13 cellular contexts compared by ENCODE assay signal in genomic region chr11:36002196-36002595, GRCh38. TPM values are rescaled to one million over a fixed set of nuclear protein-coding genes. Genes with fewer than 3 reads are reported as not detected.
A peak's percentile ranks its signal among the peaks of the same experiment; 100 is the strongest.
DNase-seq lines count a peak whose midpoint lies in the region; ATAC-seq and TF ChIP-seq lines count a peak whose summit lies in the region.
"Had no signal": no experiment of that assay in that cellular context is flagged by ENCODE, and none has a peak within 500 bp of the region (broad histone marks: within the 10 kb centered on the region; RNA-seq: fewer than 3 reads in every experiment).

No MANE protein-coding gene starts in this region.

- peak overlapping the region; percentile 17; the same call in 1 of the 2 replicates for H3K4me2 ChIP-seq in GM23338

- H3K27ac Mint-ChIP-seq in GM23338 = peak overlapping the region; percentile 71
- H3K27ac Mint-ChIP-seq in activated CD4-positive, alpha-beta T cell treated with anti-CD3 and anti-CD28 coated beads, Interleukin-2, amount 10 ng/mL, durations not matched to agents 7 days and 5 days = no peak overlapping the region
- H3K27ac Mint-ChIP-seq: B cell had no signal

- peak; percentile 48 for DNase-seq in GM23338 (ENCODE audit: low spot score)
- peak in 33 of 58 donors; percentile 2 to 76 (median 25) for DNase-seq in anterior cingulate cortex (lab: John Stamatoyannopoulos, UW)
- DNase-seq in hypothalamus (lab: John Stamatoyannopoulos, UW) = peak in 33 of 51 donors; percentile 6 to 66 (median 37)
- peak in 8 of 10 donors; percentile 21 to 88 (median 54) for DNase-seq in posterior cingulate gyrus
- DNase-seq in 8988T = no peak
- DNase-seq in activated CD4-positive, alpha-beta T cell treated with anti-CD3 and anti-CD28 coated beads, Interleukin-2, amount 10 ng/mL, durations not matched to agents 7 days and 5 days = no peak
- DNase-seq: activated CD4-positive, CD25-positive, alpha-beta regulatory T cell; NCI-H2171; pancreas; stimulated activated CD4-positive, alpha-beta T cell treated with anti-CD3 and anti-CD28 coated beads, Interleukin-1b, Interleukin-23, amount 100 ng/mL, for 48 hours had no signal

- H3F3A ChIP-seq in GM23338 (replicated peaks; ENCODE audit: low read depth) = no peaks in the 10 kb centered on the region

- peaks cover 4% of the 10 kb centered on the region for H3K27me3 Mint-ChIP-seq in GM23338 (ENCODE audit: insufficient read depth, low read depth, poor library complexity)
- peaks cover 10% of the 10 kb centered on the region for H3K27me3 Mint-ChIP-seq in activated CD4-positive, alpha-beta T cell treated with anti-CD3 and anti-CD28 coated beads, Interleukin-2, amount 10 ng/mL, durations not matched to agents 7 days and 5 days

- H3K36me3 ChIP-seq in GM23338 (ENCODE audit: insufficient read depth) = no peaks in the 10 kb centered on the region
- H3K36me3 ChIP-seq: pancreas had no signal

- ATAC-seq in GM23338 (peak; percentile 85), GM21619 (IDR thresholded peaks at IDR 0.05; ENCODE audit: unreplicated experiment) (no peak), GM19395 (IDR thresholded peaks at IDR 0.05; ENCODE audit: unreplicated experiment) (no peak)
- ATAC-seq: pancreas had no signal

- TF ChIP-seq CTCF in GM23338 (conservative IDR thresholded peaks at IDR 0.05; ENCODE audit: low read depth in 2 of 2) = no peak

- peaks cover 72% of the 10 kb centered on the region for H3K79me2 ChIP-seq in GM23338 (replicated peaks; ENCODE audit: insufficient read depth)

- H3K4me3 ChIP-seq in GM23338 = no peak overlapping the region
- H3K4me3 ChIP-seq: pancreas had no signal

- H4K20me1 ChIP-seq in GM23338 (replicated peaks; ENCODE audit: insufficient read depth) = peaks cover 4% of the 10 kb centered on the region

- peaks cover 36% of the 10 kb centered on the region for H3K36me3 Mint-ChIP-seq in GM23338 (ENCODE audit: low read depth)
- H3K36me3 Mint-ChIP-seq in activated CD4-positive, alpha-beta T cell treated with anti-CD3 and anti-CD28 coated beads, Interleukin-2, amount 10 ng/mL, durations not matched to agents 7 days and 5 days (ENCODE audit: low read depth) = no peaks in the 10 kb centered on the region

- peaks cover 29% of the 10 kb centered on the region for H3K4me1 ChIP-seq in GM23338 (ENCODE audit: insufficient read depth)
- H3K4me1 ChIP-seq: pancreas had no signal

- H3K27ac ChIP-seq in GM23338 (ENCODE audit: low read depth) = no peak overlapping the region
- H3K27ac ChIP-seq: pancreas had no signal

- peaks cover 28% of the 10 kb centered on the region for H3K9me3 Mint-ChIP-seq in GM23338
- H3K9me3 Mint-ChIP-seq in activated CD4-positive, alpha-beta T cell treated with anti-CD3 and anti-CD28 coated beads, Interleukin-2, amount 10 ng/mL, durations not matched to agents 7 days and 5 days = peaks cover 3% of the 10 kb centered on the region

- CTCF ChIA-PET in activated CD4-positive, alpha-beta T cell treated with anti-CD3 and anti-CD28 coated beads, Interleukin-2, amount 10 ng/mL, durations not matched to agents 7 days and 5 days (lab: Charles Lee) = interaction anchor here (0.7 kb wide), 1 partner anchor 454 kb away, joined by 3 read pairs; no protein-coding TSS in a partner anchor

- H2AFZ ChIP-seq in GM23338 = no peak overlapping the region

- POLR2A ChIA-PET in activated CD4-positive, alpha-beta T cell treated with anti-CD3 and anti-CD28 coated beads, Interleukin-2, amount 10 ng/mL, durations not matched to agents 7 days and 5 days (lab: Charles Lee) = no interaction called here

- intact Hi-C loops in posterior cingulate gyrus (cut with DNase I) = no loop called here

- H3K4me3 Mint-ChIP-seq in GM23338 = peak overlapping the region; percentile 7; the same call in 1 of the 3 replicates
- no peak overlapping the region for H3K4me3 Mint-ChIP-seq in activated CD4-positive, alpha-beta T cell treated with anti-CD3 and anti-CD28 coated beads, Interleukin-2, amount 10 ng/mL, durations not matched to agents 7 days and 5 days
- H3K4me3 Mint-ChIP-seq: B cell had no signal

- peaks cover 11% of the 10 kb centered on the region for H3K9me2 ChIP-seq in GM23338 (ENCODE audit: insufficient read depth)

- peaks cover 42% of the 10 kb centered on the region for H3K4me1 Mint-ChIP-seq in GM23338
- H3K4me1 Mint-ChIP-seq in activated CD4-positive, alpha-beta T cell treated with anti-CD3 and anti-CD28 coated beads, Interleukin-2, amount 10 ng/mL, durations not matched to agents 7 days and 5 days = no peaks in the 10 kb centered on the region
- H3K4me1 Mint-ChIP-seq: B cell had no signal

- H3K27me3 ChIP-seq in GM23338 (ENCODE audit: insufficient read depth) = no peaks in the 10 kb centered on the region
- H3K27me3 ChIP-seq: pancreas had no signal

TF ChIP-seq in GM23338, 12 proteins besides CTCF, POLR2A, EP300 and RAD21:
- no peak for TF ChIP-seq ETS1 (IDR thresholded peaks at IDR 0.05)
- TF ChIP-seq ZNF462 (CRISPR knock-in tag; IDR thresholded peaks at IDR 0.05) = peak; percentile 45; the same call in 1 of the 2 replicates

RNA-seq across cellular contexts. Expression of gene LDLRAD3, which starts 58.3 kb away (rescaled TPM):
- 13.4 and 19.4 TPM in 2 replicates for total RNA-seq in GM23338 (2014; rRNA removed; shearing (Covaris generic))
- 8.5 TPM in 2 replicates for polyA plus RNA-seq in GM23338 (2016; fragmentation: Nextera tagmentation; extraction: Ambion mirVana)
- total RNA-seq in activated CD4-positive, alpha-beta T cell treated with anti-CD3 and anti-CD28 coated beads, Interleukin-2, amount 10 ng/mL, durations not matched to agents 7 days and 5 days = under 1 TPM in 1 of 2 experiments, not detected in 1; 0.07 TPM
- total RNA-seq: B cell had no signal

Comparison
In these comparisons a context has a peak if more than half of its experiments do, and no peak if none do; other contexts are left out.
1. DNase-seq: peak in GM23338 (single experiment), anterior cingulate cortex (33 of 58), hypothalamus (33 of 51) and posterior cingulate gyrus (8 of 10); none in 8988T (single experiment) and activated CD4-positive, alpha-beta T cell treated with anti-CD3 and anti-CD28 coated beads, Interleukin-2, amount 10 ng/mL, durations not matched to agents 7 days and 5 days (single experiment).
2. RNA of gene LDLRAD3, which starts 58.3 kb away (total RNA-seq): 13.4 to 19.4 TPM in GM23338; 0.07 TPM in activated CD4-positive, alpha-beta T cell treated with anti-CD3 and anti-CD28 coated beads, Interleukin-2, amount 10 ng/mL, durations not matched to agents 7 days and 5 days; every median in the first group is over 10 times any median in the second.